In the genomic region with DNA sequence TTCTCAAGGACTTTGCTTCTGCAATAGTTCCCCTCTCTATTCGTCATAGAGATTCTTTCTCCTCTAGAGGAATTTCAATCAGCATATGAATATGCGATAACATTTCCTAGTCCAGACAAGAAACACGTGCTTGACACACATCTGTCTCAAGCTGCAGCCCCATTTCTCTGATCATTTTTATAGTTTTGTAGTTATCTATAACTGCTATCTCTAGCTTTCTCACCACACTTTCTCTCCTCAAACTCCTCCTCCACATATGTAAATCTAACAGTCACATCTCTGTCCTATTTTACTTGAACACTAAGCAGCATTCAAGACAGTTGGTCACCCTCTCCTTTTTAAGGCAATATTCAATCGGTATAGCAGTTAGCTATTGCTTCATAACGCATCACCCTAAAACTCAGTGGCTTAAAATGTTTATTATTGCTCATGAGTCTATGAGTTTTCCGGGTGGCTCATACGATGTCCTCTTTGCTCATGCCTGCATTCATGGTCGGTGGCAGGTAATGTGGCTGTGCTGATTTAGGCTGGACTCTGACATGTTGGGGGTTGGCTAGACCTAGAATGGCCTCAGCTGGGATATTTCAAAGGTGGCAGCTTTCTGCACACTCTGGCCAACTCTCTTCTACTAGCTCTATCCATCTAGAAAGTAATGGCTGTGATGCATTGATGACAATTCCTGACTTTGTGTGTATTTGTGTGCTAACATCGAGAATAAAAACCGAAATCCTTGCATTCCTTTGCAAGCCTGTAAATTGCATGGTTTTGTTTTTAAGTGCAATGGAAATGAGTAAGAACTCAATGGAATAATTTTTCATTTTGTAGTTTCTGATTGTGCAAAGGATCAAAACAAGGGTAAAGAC, we compare ENCODE assay signal across 2 cellular contexts.
TF ChIP-seq lines count a peak whose summit lies in the region.

No MANE protein-coding gene starts in this region.

TF ChIP-seq in IMR-90, 13 proteins besides CTCF, POLR2A, EP300 and RAD21:
- TF ChIP-seq SMC3 (IDR thresholded peaks at IDR 0.05; ENCODE audit: low read depth, low read length) (no peak), CEBPB (IDR thresholded peaks at IDR 0.05; ENCODE audit: low read depth, low read length) (peak; percentile 36; the same call in 1 of the 2 replicates), BHLHE40 (IDR thresholded peaks at IDR 0.05; ENCODE audit: low read depth, low read length) (no peak), NFE2L2 (IDR thresholded peaks at IDR 0.05; ENCODE audit: low read depth, low read length) (no peak), RCOR1 (IDR thresholded peaks at IDR 0.05; ENCODE audit: insufficient replicate concordance, low read length) (no peak), RFX5 (IDR thresholded peaks at IDR 0.05; ENCODE audit: low read depth, low read length) (no peak)
- TF ChIP-seq, protein P1, sequence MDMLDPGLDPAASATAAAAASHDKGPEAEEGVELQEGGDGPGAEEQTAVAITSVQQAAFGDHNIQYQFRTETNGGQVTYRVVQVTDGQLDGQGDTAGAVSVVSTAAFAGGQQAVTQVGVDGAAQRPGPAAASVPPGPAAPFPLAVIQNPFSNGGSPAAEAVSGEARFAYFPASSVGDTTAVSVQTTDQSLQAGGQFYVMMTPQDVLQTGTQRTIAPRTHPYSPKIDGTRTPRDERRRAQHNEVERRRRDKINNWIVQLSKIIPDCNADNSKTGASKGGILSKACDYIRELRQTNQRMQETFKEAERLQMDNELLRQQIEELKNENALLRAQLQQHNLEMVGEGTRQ (IDR thresholded peaks at IDR 0.05; ENCODE audit: low read depth, low read length): no peak

TF ChIP-seq in GM12878, 131 proteins besides CTCF, POLR2A, EP300 and RAD21:
- TF ChIP-seq SUZ12 (IDR thresholded peaks at IDR 0.05; ENCODE audit: unreplicated experiment) (no peak), BHLHE40 (IDR thresholded peaks at IDR 0.05; ENCODE audit: borderline replicate concordance in 1 of 2, low read depth in 2 of 2, low read length in 1 of 2) (no peak), STAT3 (IDR thresholded peaks at IDR 0.05; ENCODE audit: low read depth, low read length) (no peak), PAX8 (IDR thresholded peaks at IDR 0.05) (no peak), BCL11A (IDR thresholded peaks at IDR 0.05; ENCODE audit: low read depth, low read length) (no peak), TCF7 (IDR thresholded peaks at IDR 0.05; ENCODE audit: borderline replicate concordance) (no peak), NFIC (IDR thresholded peaks at IDR 0.05; ENCODE audit: low read depth, low read length) (no peak), SIN3A (IDR thresholded peaks at IDR 0.05; ENCODE audit: low read depth, low read length) (no peak), SRF (IDR thresholded peaks at IDR 0.05; ENCODE audit: low read depth in 2 of 2, low read length in 2 of 2) (no peak), ETV6 (conservative IDR thresholded peaks at IDR 0.05 in 1 of 2, IDR thresholded peaks at IDR 0.05 in 1 of 2; ENCODE audit: borderline replicate concordance in 1 of 2, low read depth in 1 of 2) (no peak)
- TF ChIP-seq, protein P2, sequence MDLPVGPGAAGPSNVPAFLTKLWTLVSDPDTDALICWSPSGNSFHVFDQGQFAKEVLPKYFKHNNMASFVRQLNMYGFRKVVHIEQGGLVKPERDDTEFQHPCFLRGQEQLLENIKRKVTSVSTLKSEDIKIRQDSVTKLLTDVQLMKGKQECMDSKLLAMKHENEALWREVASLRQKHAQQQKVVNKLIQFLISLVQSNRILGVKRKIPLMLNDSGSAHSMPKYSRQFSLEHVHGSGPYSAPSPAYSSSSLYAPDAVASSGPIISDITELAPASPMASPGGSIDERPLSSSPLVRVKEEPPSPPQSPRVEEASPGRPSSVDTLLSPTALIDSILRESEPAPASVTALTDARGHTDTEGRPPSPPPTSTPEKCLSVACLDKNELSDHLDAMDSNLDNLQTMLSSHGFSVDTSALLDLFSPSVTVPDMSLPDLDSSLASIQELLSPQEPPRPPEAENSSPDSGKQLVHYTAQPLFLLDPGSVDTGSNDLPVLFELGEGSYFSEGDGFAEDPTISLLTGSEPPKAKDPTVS (IDR thresholded peaks at IDR 0.05; ENCODE audit: low read depth, low read length): no peak
TF ChIP-seq in GM12878: peak in this region for 0.
